Comparison of ENCODE assay signal across 2 cellular contexts in the genomic region with DNA sequence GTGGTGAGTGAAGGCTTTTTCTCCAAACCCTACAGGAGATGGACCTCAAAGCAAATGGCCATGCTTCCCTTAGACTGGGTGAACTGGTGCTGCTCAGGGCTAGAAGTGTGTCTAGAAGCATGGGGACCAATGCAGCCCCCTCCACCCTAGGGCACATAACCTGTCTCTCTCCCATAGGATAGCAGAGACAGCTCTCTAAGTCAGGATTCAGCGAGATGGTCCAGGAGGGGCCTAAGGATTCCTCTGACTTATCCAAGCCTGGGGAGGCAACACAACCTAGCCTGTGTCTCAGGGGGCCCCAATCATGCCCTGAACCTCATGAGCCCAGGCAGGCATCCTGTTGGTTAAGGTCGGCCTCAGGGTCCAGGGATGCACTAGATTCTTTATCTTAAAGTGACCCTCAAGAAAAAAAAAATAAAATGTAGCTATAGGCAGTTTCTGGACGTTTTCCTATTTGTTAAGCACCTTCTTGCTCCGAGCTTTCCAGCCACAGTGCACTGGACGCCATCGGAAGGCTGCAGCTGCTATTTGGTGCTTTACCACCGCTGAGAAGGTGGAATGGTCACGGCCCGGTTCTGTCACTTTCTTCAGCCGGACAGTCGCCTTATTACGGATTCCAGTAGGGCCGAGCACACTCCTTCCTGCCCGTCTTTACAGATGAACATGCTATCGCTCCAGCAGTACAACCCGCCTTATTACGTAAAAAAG.
TF ChIP-seq lines count a peak whose summit lies in the region.

No MANE protein-coding gene starts in this region.

TF ChIP-seq in liver, 16 proteins besides CTCF, POLR2A, EP300 and RAD21:
- TF ChIP-seq JUND (IDR thresholded peaks at IDR 0.05) (no peak), RXRA (IDR thresholded peaks at IDR 0.05) (no peak), FOXA1 (IDR thresholded peaks at IDR 0.05) (no peak), HNF4G (IDR thresholded peaks at IDR 0.05) (no peak), YY1 (IDR thresholded peaks at IDR 0.05) (no peak), FOXA2 (IDR thresholded peaks at IDR 0.05) (no peak), EGR1 (IDR thresholded peaks at IDR 0.05; ENCODE audit: low read depth in 2 of 2) (no peak), ATF3 (IDR thresholded peaks at IDR 0.05) (no peak), GABPA (IDR thresholded peaks at IDR 0.05 in 1 of 2, conservative IDR thresholded peaks at IDR 0.05 in 1 of 2) (no peak), NR2F2 (IDR thresholded peaks at IDR 0.05) (no peak), ZBTB33 (IDR thresholded peaks at IDR 0.05) (no peak), TAF1 (conservative IDR thresholded peaks at IDR 0.05) (no peak), HNF4A (conservative IDR thresholded peaks at IDR 0.05) (no peak), SP1 (IDR thresholded peaks at IDR 0.05) (no peak)
- TF ChIP-seq, protein P1, sequence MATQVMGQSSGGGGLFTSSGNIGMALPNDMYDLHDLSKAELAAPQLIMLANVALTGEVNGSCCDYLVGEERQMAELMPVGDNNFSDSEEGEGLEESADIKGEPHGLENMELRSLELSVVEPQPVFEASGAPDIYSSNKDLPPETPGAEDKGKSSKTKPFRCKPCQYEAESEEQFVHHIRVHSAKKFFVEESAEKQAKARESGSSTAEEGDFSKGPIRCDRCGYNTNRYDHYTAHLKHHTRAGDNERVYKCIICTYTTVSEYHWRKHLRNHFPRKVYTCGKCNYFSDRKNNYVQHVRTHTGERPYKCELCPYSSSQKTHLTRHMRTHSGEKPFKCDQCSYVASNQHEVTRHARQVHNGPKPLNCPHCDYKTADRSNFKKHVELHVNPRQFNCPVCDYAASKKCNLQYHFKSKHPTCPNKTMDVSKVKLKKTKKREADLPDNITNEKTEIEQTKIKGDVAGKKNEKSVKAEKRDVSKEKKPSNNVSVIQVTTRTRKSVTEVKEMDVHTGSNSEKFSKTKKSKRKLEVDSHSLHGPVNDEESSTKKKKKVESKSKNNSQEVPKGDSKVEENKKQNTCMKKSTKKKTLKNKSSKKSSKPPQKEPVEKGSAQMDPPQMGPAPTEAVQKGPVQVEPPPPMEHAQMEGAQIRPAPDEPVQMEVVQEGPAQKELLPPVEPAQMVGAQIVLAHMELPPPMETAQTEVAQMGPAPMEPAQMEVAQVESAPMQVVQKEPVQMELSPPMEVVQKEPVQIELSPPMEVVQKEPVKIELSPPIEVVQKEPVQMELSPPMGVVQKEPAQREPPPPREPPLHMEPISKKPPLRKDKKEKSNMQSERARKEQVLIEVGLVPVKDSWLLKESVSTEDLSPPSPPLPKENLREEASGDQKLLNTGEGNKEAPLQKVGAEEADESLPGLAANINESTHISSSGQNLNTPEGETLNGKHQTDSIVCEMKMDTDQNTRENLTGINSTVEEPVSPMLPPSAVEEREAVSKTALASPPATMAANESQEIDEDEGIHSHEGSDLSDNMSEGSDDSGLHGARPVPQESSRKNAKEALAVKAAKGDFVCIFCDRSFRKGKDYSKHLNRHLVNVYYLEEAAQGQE (IDR thresholded peaks at IDR 0.05), result no peak
- TF ChIP-seq, protein P2, sequence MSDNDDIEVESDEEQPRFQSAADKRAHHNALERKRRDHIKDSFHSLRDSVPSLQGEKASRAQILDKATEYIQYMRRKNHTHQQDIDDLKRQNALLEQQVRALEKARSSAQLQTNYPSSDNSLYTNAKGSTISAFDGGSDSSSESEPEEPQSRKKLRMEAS (IDR thresholded peaks at IDR 0.05), result no peak

TF ChIP-seq in HepG2, 621 proteins besides CTCF, POLR2A, EP300 and RAD21:
- TF ChIP-seq KMT2A (CRISPR knock-in tag; IDR thresholded peaks at IDR 0.05) (no peak), EHMT2 (IDR thresholded peaks at IDR 0.05; ENCODE audit: borderline replicate concordance, low read depth, low read length) (no peak), ZNF75D (CRISPR knock-in tag; IDR thresholded peaks at IDR 0.05; ENCODE audit: borderline replicate concordance) (no peak), MNT (IDR thresholded peaks at IDR 0.05) (no peak), ATF7-NPFF (CRISPR knock-in tag; IDR thresholded peaks at IDR 0.05; ENCODE audit: low read depth) (no peak), ZNF253 (CRISPR knock-in tag; IDR thresholded peaks at IDR 0.05; ENCODE audit: borderline replicate concordance) (no peak), ZNF501 (CRISPR knock-in tag; IDR thresholded peaks at IDR 0.05) (no peak), MYNN (CRISPR knock-in tag; IDR thresholded peaks at IDR 0.05; ENCODE audit: low read depth) (no peak), SP2 (CRISPR knock-in tag; IDR thresholded peaks at IDR 0.05) (no peak), PITX1 (CRISPR knock-in tag; IDR thresholded peaks at IDR 0.05) (no peak), ZMYM3 (CRISPR knock-in tag; IDR thresholded peaks at IDR 0.05) (no peak)
- TF ChIP-seq, protein P3, sequence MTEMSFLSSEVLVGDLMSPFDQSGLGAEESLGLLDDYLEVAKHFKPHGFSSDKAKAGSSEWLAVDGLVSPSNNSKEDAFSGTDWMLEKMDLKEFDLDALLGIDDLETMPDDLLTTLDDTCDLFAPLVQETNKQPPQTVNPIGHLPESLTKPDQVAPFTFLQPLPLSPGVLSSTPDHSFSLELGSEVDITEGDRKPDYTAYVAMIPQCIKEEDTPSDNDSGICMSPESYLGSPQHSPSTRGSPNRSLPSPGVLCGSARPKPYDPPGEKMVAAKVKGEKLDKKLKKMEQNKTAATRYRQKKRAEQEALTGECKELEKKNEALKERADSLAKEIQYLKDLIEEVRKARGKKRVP (CRISPR knock-in tag; IDR thresholded peaks at IDR 0.05), result no peak
- TF ChIP-seq, protein P4, sequence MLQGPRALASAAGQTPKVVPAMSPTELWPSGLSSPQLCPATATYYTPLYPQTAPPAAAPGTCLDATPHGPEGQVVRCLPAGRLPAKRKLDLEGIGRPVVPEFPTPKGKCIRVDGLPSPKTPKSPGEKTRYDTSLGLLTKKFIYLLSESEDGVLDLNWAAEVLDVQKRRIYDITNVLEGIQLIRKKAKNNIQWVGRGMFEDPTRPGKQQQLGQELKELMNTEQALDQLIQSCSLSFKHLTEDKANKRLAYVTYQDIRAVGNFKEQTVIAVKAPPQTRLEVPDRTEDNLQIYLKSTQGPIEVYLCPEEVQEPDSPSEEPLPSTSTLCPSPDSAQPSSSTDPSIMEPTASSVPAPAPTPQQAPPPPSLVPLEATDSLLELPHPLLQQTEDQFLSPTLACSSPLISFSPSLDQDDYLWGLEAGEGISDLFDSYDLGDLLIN (CRISPR knock-in tag; IDR thresholded peaks at IDR 0.05; ENCODE audit: borderline replicate concordance), result no peak
- TF ChIP-seq, protein P5, sequence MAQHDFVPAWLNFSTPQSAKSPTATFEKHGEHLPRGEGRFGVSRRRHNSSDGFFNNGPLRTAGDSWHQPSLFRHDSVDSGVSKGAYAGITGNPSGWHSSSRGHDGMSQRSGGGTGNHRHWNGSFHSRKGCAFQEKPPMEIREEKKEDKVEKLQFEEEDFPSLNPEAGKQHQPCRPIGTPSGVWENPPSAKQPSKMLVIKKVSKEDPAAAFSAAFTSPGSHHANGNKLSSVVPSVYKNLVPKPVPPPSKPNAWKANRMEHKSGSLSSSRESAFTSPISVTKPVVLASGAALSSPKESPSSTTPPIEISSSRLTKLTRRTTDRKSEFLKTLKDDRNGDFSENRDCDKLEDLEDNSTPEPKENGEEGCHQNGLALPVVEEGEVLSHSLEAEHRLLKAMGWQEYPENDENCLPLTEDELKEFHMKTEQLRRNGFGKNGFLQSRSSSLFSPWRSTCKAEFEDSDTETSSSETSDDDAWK (CRISPR knock-in tag; IDR thresholded peaks at IDR 0.05), result no peak
